ENCODE assay signal across 8 cellular contexts in the genomic region with DNA sequence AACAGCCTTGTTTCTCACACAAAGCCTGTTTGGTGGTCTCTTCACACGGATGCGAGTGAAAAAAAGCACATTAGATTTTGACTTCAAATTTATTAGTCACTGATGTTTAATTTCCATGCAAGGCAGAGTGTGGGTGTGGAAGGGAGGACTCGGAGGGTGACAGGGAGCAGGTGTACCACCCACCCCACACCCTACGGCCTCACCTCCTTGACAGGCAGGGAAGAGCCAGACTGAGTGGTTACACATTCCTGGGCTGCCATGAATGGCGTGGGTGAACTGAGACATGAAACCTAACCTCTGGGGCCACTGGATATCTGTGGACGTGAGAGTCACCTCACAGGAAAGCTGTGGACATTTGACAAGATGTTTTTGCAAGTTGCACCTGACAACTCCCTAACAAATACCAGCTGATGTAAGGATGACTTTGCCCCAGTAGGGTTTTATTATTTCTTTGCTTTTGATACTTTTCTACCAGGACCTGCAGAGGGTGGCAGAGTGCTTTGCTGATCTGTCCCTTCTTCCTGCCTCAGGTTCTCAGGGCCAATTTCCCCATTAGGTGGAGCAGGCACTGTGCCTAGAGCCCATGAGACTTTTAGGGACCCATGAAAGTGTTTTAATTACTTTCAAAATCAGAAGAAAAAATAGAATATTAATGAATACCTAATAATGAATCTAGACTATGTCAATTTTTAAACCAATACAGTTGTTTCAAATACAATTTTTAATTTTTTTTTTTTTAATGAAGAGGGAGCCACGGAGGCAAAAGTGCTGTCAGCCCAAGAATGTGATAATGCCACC. TPM values are rescaled to one million over a fixed set of nuclear protein-coding genes. Genes with fewer than 3 reads are reported as not detected.
A peak's percentile ranks its signal among the peaks of the same experiment; 100 is the strongest.
DNase-seq lines count a peak whose midpoint lies in the region; ATAC-seq and TF ChIP-seq lines count a peak whose summit lies in the region.

No MANE protein-coding gene starts in this region.

- H4K20me1 ChIP-seq in IMR-90 (ENCODE audit: insufficient read depth, low read length) (no peaks in the 10 kb centered on the region), mammary epithelial cell (ENCODE audit: insufficient read depth, low read length) (no peaks in the 10 kb centered on the region)

- no peak overlapping the region for H2AFZ ChIP-seq in IMR-90 (replicated peaks; ENCODE audit: low read length, poor library complexity)
- H2AFZ ChIP-seq in mammary epithelial cell (ENCODE audit: low read depth, low read length): peak overlapping the region; percentile 40

- H3K9ac ChIP-seq in IMR-90 (ENCODE audit: low read depth, low read length) (no peak overlapping the region), mammary epithelial cell (ENCODE audit: insufficient read depth, low read length) (no peak overlapping the region)

- H3K18ac ChIP-seq in IMR-90 (ENCODE audit: low read depth, low read length): no peak overlapping the region

- ATAC-seq in CD4-positive, alpha-beta T cell (ENCODE audit: poor library complexity): peak; percentile 95
- ATAC-seq in GM19025 (IDR thresholded peaks at IDR 0.05; ENCODE audit: low read depth, unreplicated experiment): peak; percentile 44
- ATAC-seq in IMR-90 (ENCODE audit: low read depth): peak; percentile 93

- H3K36me3 ChIP-seq in IMR-90 (ENCODE audit: control insufficient read depth, insufficient read depth, low read length): no peaks in the 10 kb centered on the region
- no peaks in the 10 kb centered on the region for H3K36me3 ChIP-seq in mammary epithelial cell (ENCODE audit: insufficient read depth, low read length)

- H4K5ac ChIP-seq in IMR-90 (ENCODE audit: low read depth, low read length): no peak overlapping the region

- no peak overlapping the region for H2BK20ac ChIP-seq in IMR-90 (ENCODE audit: low read depth, low read length)

- peak; percentile 68 for TF ChIP-seq CTCF in CD4-positive, alpha-beta T cell (IDR thresholded peaks at IDR 0.05)
- TF ChIP-seq CTCF in IMR-90 (conservative IDR thresholded peaks at IDR 0.05; ENCODE audit: low read depth, low read length) (peak; percentile 81), mammary epithelial cell (conservative IDR thresholded peaks at IDR 0.05 in 1 of 2, IDR thresholded peaks at IDR 0.05 in 1 of 2; ENCODE audit: extremely low read depth in 1 of 2, insufficient read depth in 1 of 2, low read depth in 1 of 2, low read length in 2 of 2) (peak; percentile 49 to 90)

- WGBS in IMR-90 (ENCODE audit: extremely low coverage in 2 of 2, insufficient read length in 1 of 2), 2 experiments: no CpG with 5 or more reads among the region's 7 CpGs
- 33% methylated on average over 6 of the region's 7 CpGs for WGBS in mammary epithelial cell (ENCODE audit: low coverage, missing lambda C conversion rate)

- no peak overlapping the region for H3K4me3 ChIP-seq in IMR-90 (ENCODE audit: insufficient read depth, low read depth, low read length)
- no peak overlapping the region for H3K4me3 ChIP-seq in mammary epithelial cell (replicated peaks in 1 of 3; ENCODE audit: insufficient read depth in 1 of 3, low read depth in 2 of 3, low read length in 3 of 3)

- dilution Hi-C loops in IMR-90 (cut with HindIII; ENCODE audit: low sequenced_read_pairs, unreplicated experiment) (no loop called here), mammary epithelial cell (cut with HindIII; ENCODE audit: low sequenced_read_pairs) (no loop called here)

- H3K4me2 ChIP-seq in IMR-90 (ENCODE audit: low read depth, low read length): no peak overlapping the region
- no peak overlapping the region for H3K4me2 ChIP-seq in mammary epithelial cell (ENCODE audit: insufficient read depth, low read depth, low read length)

- H3K9me1 ChIP-seq in IMR-90 (ENCODE audit: insufficient read depth, low read length): no peaks in the 10 kb centered on the region

- H4K8ac ChIP-seq in IMR-90 (ENCODE audit: low read depth in 2 of 2, low read length in 2 of 2): no peak overlapping the region

- H3K9me3 Mint-ChIP-seq in CD4-positive, alpha-beta T cell: no peaks in the 10 kb centered on the region
- no peaks in the 10 kb centered on the region for H3K9me3 Mint-ChIP-seq in T-helper 2 cell treated with Interferon-gamma antibody and Interleukin-4, amounts not matched to agents 5 μg/mL and 100 μg/mL, for 36 hours

- H2AK5ac ChIP-seq in IMR-90 (ENCODE audit: low read depth, low read length): no peak overlapping the region; the same call in 1 of the 2 replicates

- BruUV-seq in IMR-90 (replicated peaks; lab: Mats Ljungman, UMichigan) (no TSS peak), mammary epithelial cell (replicated peaks; lab: Mats Ljungman, UMichigan) (no TSS peak)

- no peaks in the 10 kb centered on the region for H3K9me3 ChIP-seq in CD4-positive, alpha-beta T cell (ENCODE audit: control insufficient read depth, low read length)
- H3K9me3 ChIP-seq in IMR-90 (ENCODE audit: control insufficient read depth, insufficient read depth, low read length): no peaks in the 10 kb centered on the region; the same call in 1 of the 2 replicates
- no peaks in the 10 kb centered on the region for H3K9me3 ChIP-seq in mammary epithelial cell (replicated peaks; ENCODE audit: insufficient read depth, low read length)

- intact Hi-C loops in CD4-positive, alpha-beta T cell (cut with DNase I, micrococcal nuclease): loop anchor here (1.0 to 5.0 kb wide), 3 partner anchors 137 to 687 kb away; no protein-coding TSS in a partner anchor
- intact Hi-C loops in IMR-90 (cut with micrococcal nuclease): loop anchor here (1.0 kb wide), 1 partner anchor 174 kb away; no protein-coding TSS in a partner anchor
- intact Hi-C loops in mammary epithelial cell (cut with micrococcal nuclease): loop anchor here (1.0 to 5.0 kb wide), 6 partner anchors 52 to 686 kb away; a partner anchor contains a TSS

- POLR2A ChIA-PET in CD4-positive, alpha-beta T cell (lab: Charles Lee): no interaction called here
- POLR2A ChIA-PET in IMR-90 (lab: Charles Lee; ENCODE audit: unreplicated experiment): no interaction called here

- H3K27ac ChIP-seq in CD4-positive, alpha-beta T cell (ENCODE audit: low read depth, low read length): no peak overlapping the region
- no peak overlapping the region for H3K27ac ChIP-seq in IMR-90 (ENCODE audit: insufficient read depth, low read length)
- no peak overlapping the region for H3K27ac ChIP-seq in mammary epithelial cell (ENCODE audit: insufficient read depth, low read depth, low read length)

- H3K36me3 Mint-ChIP-seq in CD4-positive, alpha-beta T cell (ENCODE audit: low read depth): no peaks in the 10 kb centered on the region
- H3K36me3 Mint-ChIP-seq in T-helper 2 cell treated with Interferon-gamma antibody and Interleukin-4, amounts not matched to agents 5 μg/mL and 100 μg/mL, for 36 hours (ENCODE audit: low read depth): no peaks in the 10 kb centered on the region

- no peak overlapping the region for H3K23ac ChIP-seq in IMR-90 (ENCODE audit: low read depth, low read length)

- CTCF ChIA-PET in CD4-positive, alpha-beta T cell (lab: Charles Lee): interaction anchor here (0.8 to 2.5 kb wide), 4 partner anchors 61 to 174 kb away, joined by 3 to 13 read pairs (median 6); no protein-coding TSS in a partner anchor
- CTCF ChIA-PET in IMR-90 (lab: Yijun Ruan, JAX) (interaction anchor here (0.6 to 1.0 kb wide), 2 partner anchors 173 to 175 kb away, joined by 3 read pairs; no protein-coding TSS in a partner anchor), mammary epithelial cell (lab: Charles Lee; ENCODE audit: low non-redundant PET) (interaction anchor here (0.6 to 0.9 kb wide), 2 partner anchors 173 to 515 kb away, joined by 3 to 10 read pairs; no protein-coding TSS in a partner anchor)

- no peak overlapping the region for H3K4me3 Mint-ChIP-seq in CD4-positive, alpha-beta T cell
- H3K4me3 Mint-ChIP-seq in T-helper 2 cell treated with Interferon-gamma antibody and Interleukin-4, amounts not matched to agents 5 μg/mL and 100 μg/mL, for 36 hours: no peak overlapping the region

- no peak overlapping the region; the same call in 1 of the 2 replicates for H4K91ac ChIP-seq in IMR-90 (ENCODE audit: insufficient read depth, low read depth, low read length)

- TF ChIP-seq POLR2A in IMR-90 (IDR thresholded peaks at IDR 0.05; ENCODE audit: low read depth, low read length): no peak

- no peak overlapping the region for H2BK15ac ChIP-seq in IMR-90 (ENCODE audit: low read depth, low read length)

- H3K27me3 ChIP-seq in CD4-positive, alpha-beta T cell (ENCODE audit: control insufficient read depth, insufficient read depth, low read length): no peaks in the 10 kb centered on the region
- H3K27me3 ChIP-seq in IMR-90 (ENCODE audit: control insufficient read depth, insufficient read depth, low read length): no peaks in the 10 kb centered on the region; the same call in 1 of the 2 replicates
- H3K27me3 ChIP-seq in mammary epithelial cell (ENCODE audit: insufficient read depth, low read length): no peaks in the 10 kb centered on the region

- H3K14ac ChIP-seq in IMR-90 (replicated peaks; ENCODE audit: low read depth, low read length): no peak overlapping the region

- no peak overlapping the region for H3K4ac ChIP-seq in IMR-90 (ENCODE audit: low read depth, low read length)

- H3K79me1 ChIP-seq in IMR-90 (ENCODE audit: low read depth in 1 of 2, low read length in 2 of 2): no peaks in the 10 kb centered on the region

- in situ Hi-C loops in IMR-90 (cut with MboI; ENCODE audit: low sequenced_read_pairs): loop anchor here (5.0 kb wide), 1 partner anchor 172 kb away; no protein-coding TSS in a partner anchor
- in situ Hi-C loops in mammary epithelial cell (cut with MboI; ENCODE audit: low sequenced_read_pairs in 2 of 2): loop anchor here (5.0 kb wide), 2 partner anchors 172 to 177 kb away; no protein-coding TSS in a partner anchor

- H2BK120ac ChIP-seq in IMR-90 (ENCODE audit: low read depth, low read length): no peak overlapping the region

- H3K27me3 Mint-ChIP-seq in CD4-positive, alpha-beta T cell: no peaks in the 10 kb centered on the region
- peaks cover 9% of the 10 kb centered on the region for H3K27me3 Mint-ChIP-seq in T-helper 2 cell treated with Interferon-gamma antibody and Interleukin-4, amounts not matched to agents 5 μg/mL and 100 μg/mL, for 36 hours (ENCODE audit: low read depth)

- peaks cover 2% of the 10 kb centered on the region; the same call in 1 of the 2 replicates for H3K4me1 ChIP-seq in IMR-90 (ENCODE audit: control insufficient read depth, insufficient read depth, low read length)
- peaks cover 3% of the 10 kb centered on the region for H3K4me1 ChIP-seq in mammary epithelial cell (ENCODE audit: insufficient read depth, low read length)

- H3K27ac Mint-ChIP-seq in CD4-positive, alpha-beta T cell: no peak overlapping the region
- no peak overlapping the region for H3K27ac Mint-ChIP-seq in T-helper 2 cell treated with Interferon-gamma antibody and Interleukin-4, amounts not matched to agents 5 μg/mL and 100 μg/mL, for 36 hours

- H3K79me2 ChIP-seq in mammary epithelial cell (ENCODE audit: insufficient read depth, low read length): no peaks in the 10 kb centered on the region

- no peak overlapping the region for H3K56ac ChIP-seq in IMR-90 (ENCODE audit: extremely low read depth, insufficient read depth, low read length)

- H2AK9ac ChIP-seq in IMR-90 (replicated peaks; ENCODE audit: low read depth, low read length, poor library complexity): no peak overlapping the region

- peak; percentile 81 for TF ChIP-seq RAD21 in IMR-90 (IDR thresholded peaks at IDR 0.05; ENCODE audit: low read length)

- peak; percentile 38 to 60 (median 46) for DNase-seq in CD4-positive, alpha-beta T cell
- DNase-seq in IMR-90 (peak; percentile 70), mammary epithelial cell (peak; percentile 68), kidney glomerular epithelial cell (lab: John Stamatoyannopoulos, UW) (peak; percentile 87), NCI-H2029 (lab: John Stamatoyannopoulos, UW) (no peak)
- peak; percentile 29 for DNase-seq in T-helper 2 cell treated with Interferon-gamma antibody and Interleukin-4, amounts not matched to agents 5 μg/mL and 100 μg/mL, for 36 hours (ENCODE audit: low spot score)
- DNase-seq in stimulated activated CD4-positive, alpha-beta T cell treated with anti-CD3 and anti-CD28 coated beads, Interleukin-4, amount 100 ng/mL, for 48 hours (ENCODE audit: low read depth in 2 of 2): peak; percentile 22 to 28

- H2BK5ac ChIP-seq in IMR-90 (ENCODE audit: low read depth, low read length, poor library complexity, severe bottlenecking): no peak overlapping the region

- no peaks in the 10 kb centered on the region for H3K4me1 Mint-ChIP-seq in CD4-positive, alpha-beta T cell (ENCODE audit: low read depth)
- H3K4me1 Mint-ChIP-seq in T-helper 2 cell treated with Interferon-gamma antibody and Interleukin-4, amounts not matched to agents 5 μg/mL and 100 μg/mL, for 36 hours (ENCODE audit: low read depth): no peaks in the 10 kb centered on the region

RNA-seq across cellular contexts. Expression of a gene that starts 58.2 kb away (rescaled TPM):
- total RNA-seq in CD4-positive, alpha-beta T cell: 1 to 10 TPM; 2.4 to 2.7 TPM
- total RNA-seq in IMR-90 (2012; rRNA removed) (not detected in 2 replicates), mammary epithelial cell (not detected)
- polyA plus RNA-seq in IMR-90 (2012; rRNA removed) (not detected in 2 replicates), mammary epithelial cell (not detected)
- polyA plus RNA-seq in IMR-90 (2012; cell fraction: cytosol; rRNA removed): not detected in 2 replicates
- polyA plus RNA-seq in IMR-90 (2012; cell fraction: nucleus; rRNA removed; ENCODE audit: low replicate concordance): not detected in 2 replicates
- not detected for polyA minus RNA-seq in mammary epithelial cell

Comparison
In these comparisons a context has a peak if more than half of its experiments do, and no peak if none do; other contexts are left out.
1. ATAC-seq: peak in every context shown above with its lines; median percentile 95 in CD4-positive, alpha-beta T cell; 93 in IMR-90; 44 in GM19025.